Comparison of ENCODE assay signal across 16 cellular contexts in genomic region chr17:18951941-18952842, GRCh38. TPM values are rescaled to one million over a fixed set of nuclear protein-coding genes. Genes with fewer than 3 reads are reported as not detected.
DNase-seq lines count a peak whose midpoint lies in the region; ATAC-seq, FAIRE-seq and TF ChIP-seq lines count a peak whose summit lies in the region.
"Had no signal": no experiment of that assay in that cellular context is flagged by ENCODE, and none has a peak within 500 bp of the region (broad histone marks: within the 10 kb centered on the region; RNA-seq: fewer than 3 reads in every experiment).

TSS of gene SLC5A10 (plus strand) at chr17:18952165. CDS start at chr17:18952206, 41 bp downstream.

- ATAC-seq in heart left ventricle: no peak
- ATAC-seq in stimulated activated naive CD8-positive, alpha-beta T cell treated with anti-CD3 and anti-CD28 coated beads, Interleukin-15, Interleukin-2, amounts not matched to agents 100 U/mL and 50 U/mL, for 24 hours: no peak
- ATAC-seq in GM19035 (IDR thresholded peaks at IDR 0.05; ENCODE audit: unreplicated experiment): no peak
- no peak for ATAC-seq in GM21515 (IDR thresholded peaks at IDR 0.05; ENCODE audit: unreplicated experiment)
- ATAC-seq: T-cell had no signal

- DNase-seq in right atrium auricular region (ENCODE audit: low spot score) (no peak), heart left ventricle (no peak), iPS-NIHi11 (ENCODE audit: low spot score) (peak; percentile 78), urothelium cell line (ENCODE audit: low spot score) (peak; percentile 13)
- no peak for DNase-seq in stimulated activated naive CD8-positive, alpha-beta T cell treated with anti-CD3 and anti-CD28 coated beads, Interleukin-15, Interleukin-2, amounts not matched to agents 100 U/mL and 50 U/mL, for 24 hours
- DNase-seq: CD4-positive, alpha-beta memory T cell; midbrain; NCI-H446; sigmoid colon; T-cell; uterus had no signal

- H3K36me3 ChIP-seq in right atrium auricular region: no peaks in the 10 kb centered on the region
- no peaks in the 10 kb centered on the region for H3K36me3 ChIP-seq in heart left ventricle
- H3K36me3 ChIP-seq: sigmoid colon, uterus had no signal

- TF ChIP-seq CTCF in right atrium auricular region (IDR thresholded peaks at IDR 0.05) (peak in 1 of 2 donors; percentile 16), heart left ventricle (IDR thresholded peaks at IDR 0.05) (peak in 1 of 12 donors; percentile 12), VCaP (conservative IDR thresholded peaks at IDR 0.05) (peak; percentile 19; the same call in 1 of the 2 replicates)

- WGBS in heart left ventricle, 4 donors: 82 to 87% (median 85%) methylated on average over 12 to 17 of the region's 17 CpGs

- no peak for TF ChIP-seq POLR2A in heart left ventricle (IDR thresholded peaks at IDR 0.05)

- H3K4me3 ChIP-seq in right atrium auricular region (no peak within 1 kb of the TSS), heart left ventricle (no peak within 1 kb of the TSS)
- H3K4me3 ChIP-seq: sigmoid colon, uterus had no signal

- FAIRE-seq in urothelium cell line (lab: Jason Lieb, UNC): peak; percentile 40

- H3K27me3 ChIP-seq in right atrium auricular region: no peaks in the 10 kb centered on the region
- no peaks in the 10 kb centered on the region for H3K27me3 ChIP-seq in heart left ventricle
- H3K27me3 ChIP-seq: sigmoid colon, uterus had no signal

- H3K9me3 ChIP-seq in right atrium auricular region (no peaks in the 10 kb centered on the region), heart left ventricle (no peaks in the 10 kb centered on the region)
- H3K9me3 ChIP-seq: sigmoid colon, uterus had no signal

- H3K27ac ChIP-seq in right atrium auricular region: peak within 1 kb of the TSS; percentile 58 to 69
- H3K27ac ChIP-seq in heart left ventricle: no peak within 1 kb of the TSS
- no peak within 1 kb of the TSS for H3K27ac ChIP-seq in VCaP
- H3K27ac ChIP-seq: KMS-11, sigmoid colon, uterus had no signal

- peaks cover 0 to 20% of the 10 kb centered on the region in 2 donors for H3K4me1 ChIP-seq in right atrium auricular region
- H3K4me1 ChIP-seq in heart left ventricle: peaks cover 0 to 18% (median 0%) of the 10 kb centered on the region in 12 donors
- H3K4me1 ChIP-seq: sigmoid colon, uterus had no signal

- intact Hi-C loops in heart left ventricle (cut with DNase I): loop anchor here in 2 of 10 donors (5.0 to 10.0 kb wide), 2 partner anchors 50 to 53 kb away; partner anchors contain the start of gene FAM83G (in 2 of the 2)

RNA-seq across cellular contexts. Expression of gene SLC5A10, which starts in this region (rescaled TPM):
- total RNA-seq in right atrium auricular region (under 1 TPM in 1 of 2 donors, not detected in 1; 0.16 TPM), heart left ventricle (under 1 TPM in 2 of 9 donors, not detected in 7; 0.11 to 0.31 TPM)
- polyA plus RNA-seq in heart left ventricle: under 1 TPM; 0.04 to 0.08 TPM
- total RNA-seq: aorta; CD4-positive, alpha-beta memory T cell; sigmoid colon; uterus had no signal

Comparison
In these comparisons a context has a peak if more than half of its experiments do, and no peak if none do; other contexts are left out.
1. H3K27ac ChIP-seq: peak in right atrium auricular region (2 of 2); none in heart left ventricle (0 of 12) and VCaP (single experiment).
2. DNase-seq: peak in iPS-NIHi11 (single experiment) and urothelium cell line (single experiment); none in right atrium auricular region (single experiment), heart left ventricle (0 of 5) and stimulated activated naive CD8-positive, alpha-beta T cell treated with anti-CD3 and anti-CD28 coated beads, Interleukin-15, Interleukin-2, amounts not matched to agents 100 U/mL and 50 U/mL, for 24 hours (single experiment).